In genomic region chr1:146036990-146037646, GRCh38 we compare ENCODE assay signal across 1 cellular context.
TF ChIP-seq lines count a peak whose summit lies in the region.

No MANE protein-coding gene starts in this region.

TF ChIP-seq in A549, 52 proteins besides CTCF, POLR2A, EP300 and RAD21 (continued from another document):
- no peak for TF ChIP-seq RCOR1 (IDR thresholded peaks at IDR 0.05; ENCODE audit: low read depth, low read length)
- no peak for TF ChIP-seq NPAS2 (CRISPR knock-in tag; IDR thresholded peaks at IDR 0.05; ENCODE audit: borderline replicate concordance)
- TF ChIP-seq CEBPB (IDR thresholded peaks at IDR 0.05) = peak in 1 of 2 experiments; percentile 33; a peak in 1 of 4 replicates
- TF ChIP-seq ZNF302 (CRISPR knock-in tag; IDR thresholded peaks at IDR 0.05) = no peak
